ENCODE assay signal across 8 cellular contexts in the genomic region with DNA sequence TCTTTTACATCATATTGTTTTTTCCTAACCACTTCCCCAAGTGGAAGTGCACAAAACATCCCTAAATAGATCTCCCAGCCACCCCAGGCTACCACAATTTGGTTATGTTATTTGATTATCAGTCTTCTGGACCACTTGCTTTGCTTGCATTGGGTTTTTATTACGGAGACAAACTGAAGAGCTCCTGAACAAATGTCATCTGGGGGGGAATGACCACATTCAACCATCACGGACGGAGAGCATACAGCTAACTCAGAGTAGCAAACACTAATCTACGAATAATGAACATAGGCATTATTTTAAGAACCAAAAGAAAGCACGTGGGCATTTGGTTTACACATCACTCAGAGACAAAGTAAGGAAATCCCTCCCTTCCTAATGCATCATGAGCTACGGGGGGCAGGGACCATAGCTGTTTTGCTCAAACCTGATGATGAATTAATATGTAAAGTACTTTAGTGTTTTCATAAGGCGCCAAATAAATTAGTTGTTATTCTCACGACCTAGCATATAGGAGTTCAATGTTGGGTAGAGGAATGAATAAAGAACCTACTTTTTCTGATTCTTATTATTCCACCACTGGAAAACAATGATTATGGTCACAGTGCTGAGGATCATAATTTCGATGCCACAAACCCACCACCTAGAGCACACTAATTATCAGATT. TPM values are rescaled to one million over a fixed set of nuclear protein-coding genes. Genes with fewer than 3 reads are reported as not detected.
DNase-seq lines count a peak whose midpoint lies in the region; TF ChIP-seq lines count a peak whose summit lies in the region.

No MANE protein-coding gene starts in this region.

- H3K9ac ChIP-seq in Karpas-422 (ENCODE audit: low read length) (peak overlapping the region; percentile 90), iPS-20b (ENCODE audit: low read depth, low read length) (peak overlapping the region; percentile 77; the same call in 1 of the 2 replicates)

- H3K27me3 ChIP-seq in Karpas-422 (ENCODE audit: low read length) (no peaks in the 10 kb centered on the region), iPS-20b (ENCODE audit: insufficient read depth, low read length) (no peaks in the 10 kb centered on the region), stomach (no peaks in the 10 kb centered on the region)

- no peak for TF ChIP-seq CTCF in stomach (IDR thresholded peaks at IDR 0.05)

- TF ChIP-seq POLR2A in stomach (IDR thresholded peaks at IDR 0.05): no peak

- no peaks in the 10 kb centered on the region for H3K9me2 ChIP-seq in Karpas-422 (replicated peaks; ENCODE audit: insufficient read depth, low read length)

- H2AFZ ChIP-seq in Karpas-422 (ENCODE audit: low read length): 0 out of 2 replicates have a peak overlapping the region, but pooled peaks have one; percentile 23

- H3K9me3 ChIP-seq in Karpas-422 (ENCODE audit: low read length) (no peaks in the 10 kb centered on the region), iPS-20b (ENCODE audit: insufficient read depth, low read depth, low read length) (no peaks in the 10 kb centered on the region), stomach (no peaks in the 10 kb centered on the region)

- 9 to 17% (median 11%) methylated on average over 9 of the region's 9 CpGs for WGBS in stomach, 5 donors

- H3K27ac ChIP-seq in Karpas-422 (ENCODE audit: low read length) (peak overlapping the region; percentile 95), iPS-20b (ENCODE audit: low read length) (peak overlapping the region; percentile 49), stomach (peak overlapping the region; percentile 77 to 94 (median 90))

- no peak for TF ChIP-seq EP300 in stomach (IDR thresholded peaks at IDR 0.05)

- no peaks in the 10 kb centered on the region; the same call in 1 of the 2 replicates for H4K20me1 ChIP-seq in Karpas-422 (ENCODE audit: insufficient read depth, low read depth, low read length)

- H3K4me3 ChIP-seq in Karpas-422 (ENCODE audit: low read length): peak overlapping the region; percentile 93
- peak overlapping the region; percentile 85 for H3K4me3 ChIP-seq in iPS-20b (ENCODE audit: low read length)
- H3K4me3 ChIP-seq in stomach: peak overlapping the region; percentile 70 to 92 (median 81)

- H3K4me1 ChIP-seq in Karpas-422 (ENCODE audit: low read length): peaks cover 65% of the 10 kb centered on the region
- peaks cover 12% of the 10 kb centered on the region for H3K4me1 ChIP-seq in iPS-20b (ENCODE audit: insufficient read depth, low read length)
- H3K4me1 ChIP-seq in stomach: peaks cover 0 to 49% (median 30%) of the 10 kb centered on the region in 4 donors

- peaks cover 37% of the 10 kb centered on the region for H3K79me2 ChIP-seq in Karpas-422 (ENCODE audit: low read length)

- DNase-seq in EH (ENCODE audit: low read depth) (peak; percentile 41), Karpas-422 (peak; percentile 90), amniotic epithelial cell (ENCODE audit: low read depth) (peak; percentile 52), stomach (no peak), NCI-H187 (lab: John Stamatoyannopoulos, UW) (no peak), GM19240 (ENCODE audit: insufficient read length, low spot score) (no peak)
- DNase-seq in activated CD8-positive, alpha-beta memory T cell treated with anti-CD3 and anti-CD28 coated beads for 24 hours: no peak

- H3K4me2 ChIP-seq in Karpas-422 (ENCODE audit: low read depth, low read length, poor library complexity, severe bottlenecking): peak overlapping the region; percentile 77

- H3K36me3 ChIP-seq in Karpas-422 (ENCODE audit: insufficient read depth, low read length) (peaks cover 6% of the 10 kb centered on the region), iPS-20b (ENCODE audit: insufficient read depth, low read depth, low read length) (no peaks in the 10 kb centered on the region), stomach (no peaks in the 10 kb centered on the region)

- intact Hi-C loops in stomach (cut with DNase I; ENCODE audit: low total_unique reads): no loop called here

RNA-seq across cellular contexts. Expression of gene TMEM156, which starts 11.6 kb away (rescaled TPM):
- 152 and 240 TPM in 2 replicates for total RNA-seq in Karpas-422 (2014; rRNA removed; shearing (Covaris generic); ENCODE audit: low replicate concordance)
- 1 to 10 TPM in 1 of 5 donors, under 1 TPM in 1, not detected in 3; 0.37 to 1.2 TPM for total RNA-seq in stomach
- 1 to 10 TPM in 1 of 3 donors, under 1 TPM in 1, not detected in 1; 0.44 to 1.8 TPM for polyA plus RNA-seq in stomach

RNA-seq across cellular contexts. Expression of gene KLHL5, which starts 18.2 kb away (rescaled TPM):
- 142 and 147 TPM in 2 replicates for total RNA-seq in Karpas-422 (2014; rRNA removed; shearing (Covaris generic); ENCODE audit: low replicate concordance)
- total RNA-seq in stomach: 10 to 100 TPM; 11.7 to 51.0 (median 24.9) TPM
- 10 to 100 TPM in 2 of 3 donors, 1 to 10 TPM in 1; 6.3 to 35.1 (median 21.2) TPM for polyA plus RNA-seq in stomach

Comparison
In these comparisons a context has a peak if more than half of its experiments do, and no peak if none do; other contexts are left out.
1. DNase-seq: peak in EH (single experiment), Karpas-422 (single experiment) and amniotic epithelial cell (single experiment); none in stomach (single experiment), NCI-H187 (0 of 2), GM19240 (single experiment) and activated CD8-positive, alpha-beta memory T cell treated with anti-CD3 and anti-CD28 coated beads for 24 hours (single experiment).
2. RNA of gene TMEM156, which starts 11.6 kb away (total RNA-seq): 152 to 240 TPM in Karpas-422; 0.37 to 1.2 TPM in stomach; every median in the first group is over 10 times any median in the second.
3. Peak in every context shown above with its lines, with median percentiles within 50 percentile points of each other: H3K27ac ChIP-seq and H3K4me3 ChIP-seq.